ENCODE assay signal across 27 cellular contexts in the genomic region with DNA sequence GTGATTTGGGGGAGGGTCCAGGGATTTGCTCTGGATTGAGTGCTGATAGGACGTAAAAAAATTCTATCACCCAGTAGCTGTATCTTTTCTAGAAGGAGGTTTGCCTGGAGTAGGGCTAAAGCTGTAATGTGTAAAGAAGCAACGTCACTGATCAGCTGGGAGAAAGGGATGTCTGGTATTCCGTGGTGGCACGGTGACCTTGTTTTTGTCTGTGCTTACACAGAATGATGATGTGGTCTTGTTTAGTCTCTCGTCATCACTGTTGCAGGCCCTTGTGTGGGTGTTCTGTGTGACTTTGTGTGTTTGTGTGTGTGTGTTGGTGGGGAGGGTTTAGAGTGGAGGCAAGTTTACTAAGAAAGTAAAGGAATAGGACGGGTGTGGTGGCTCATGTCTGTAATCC.
"Had no signal": no experiment of that assay in that cellular context is flagged by ENCODE, and none has a peak within 500 bp of the region (broad histone marks: within the 10 kb centered on the region; RNA-seq: fewer than 3 reads in every experiment).

No MANE protein-coding gene starts in this region.

- H3K9me3 ChIP-seq: esophagus squamous epithelium, ovary, suprapubic skin, tibial artery, upper lobe of right lung had no signal

- H3K4me3 ChIP-seq: esophagus squamous epithelium, hepatocyte, ovary, skin epidermis, suprapubic skin, tibial artery, upper lobe of right lung had no signal

- H3K36me3 ChIP-seq: esophagus squamous epithelium, ovary, suprapubic skin, tibial artery, upper lobe of right lung had no signal

- FAIRE-seq: colon, endometrium, frontal cortex had no signal

- H3K27ac ChIP-seq: epithelial cell of prostate, esophagus squamous epithelium, hepatocyte, ovary, skin epidermis, suprapubic skin, tibial artery, upper lobe of right lung had no signal

- H3K27me3 Mint-ChIP-seq: activated naive CD8-positive, alpha-beta T cell treated with anti-CD3 and anti-CD28 coated beads, Interleukin-2, amount 50 U/mL, for 24 hours had no signal

- H3K27me3 ChIP-seq: esophagus squamous epithelium, hepatocyte, ovary, suprapubic skin, tibial artery, upper lobe of right lung had no signal

- H3K36me3 Mint-ChIP-seq: activated naive CD4-positive, alpha-beta T cell treated with anti-CD3 and anti-CD28 coated beads, Interleukin-2, amount 10 ng/mL, durations not matched to agents 7 days and 5 days had no signal

- H2AFZ ChIP-seq: hepatocyte had no signal

- ATAC-seq: left ventricle myocardium superior, sciatic nerve, upper lobe of right lung had no signal

- H3K9me3 Mint-ChIP-seq: activated naive CD4-positive, alpha-beta T cell treated with anti-CD3 and anti-CD28 coated beads, Interleukin-2, amount 10 ng/mL, durations not matched to agents 7 days and 5 days; activated naive CD8-positive, alpha-beta T cell treated with anti-CD3 and anti-CD28 coated beads, Interleukin-2, amount 50 U/mL, for 24 hours; nephron progenitor cell had no signal

- H3K4me2 ChIP-seq: hepatocyte had no signal

- H3K4me3 Mint-ChIP-seq: activated naive CD4-positive, alpha-beta T cell treated with anti-CD3 and anti-CD28 coated beads, Interleukin-2, amount 10 ng/mL, durations not matched to agents 7 days and 5 days; activated naive CD8-positive, alpha-beta T cell treated with anti-CD3 and anti-CD28 coated beads, Interleukin-2, amount 50 U/mL, for 24 hours; nephron progenitor cell had no signal

- H3K27ac Mint-ChIP-seq: activated naive CD4-positive, alpha-beta T cell treated with anti-CD3 and anti-CD28 coated beads, Interleukin-2, amount 10 ng/mL, durations not matched to agents 7 days and 5 days; activated naive CD8-positive, alpha-beta T cell treated with anti-CD3 and anti-CD28 coated beads, Interleukin-2, amount 50 U/mL, for 24 hours; nephron progenitor cell had no signal

- DNase-seq: activated CD4-positive, alpha-beta T cell treated with anti-CD3 and anti-CD28 coated beads for 4 hours; activated CD4-positive, alpha-beta T cell treated with anti-CD3 and anti-CD28 coated beads, Interleukin-2, amount 50 U/mL, for 4 hours; activated gamma-delta T cell; activated naive CD4-positive, alpha-beta T cell treated with anti-CD3 and anti-CD28 coated beads, Interleukin-2, amount 10 ng/mL, durations not matched to agents 7 days and 5 days; activated naive CD8-positive, alpha-beta T cell treated with anti-CD3 and anti-CD28 coated beads, Interleukin-2, amount 50 U/mL, for 24 hours; activated T-cell treated with anti-CD3 and anti-CD28 coated beads for 4 hours; effector CD8-positive, alpha-beta T cell; esophagus squamous epithelium; glutamatergic neuron; islet precursor cell; left ventricle myocardium superior; nephron progenitor cell; ovary; stimulated activated CD4-positive, alpha-beta T cell treated with anti-CD3 and anti-CD28 coated beads, Interleukin-1b, Interleukin-23, amount 100 ng/mL, for 48 hours; stimulated activated CD4-positive, alpha-beta T cell treated with anti-CD3 and anti-CD28 coated beads, Interleukin-4, amount 100 ng/mL, for 4 hours; stimulated activated CD8-positive, alpha-beta memory T cell treated with anti-CD3 and anti-CD28 coated beads, Interleukin-4, amount 100 ng/mL, for 48 hours; stimulated activated naive CD4-positive, alpha-beta T cell; tibial artery; upper lobe of right lung had no signal
